2 cellular contexts compared by ENCODE assay signal in genomic region chr16:57972285-57972684, GRCh38.
TF ChIP-seq lines count a peak whose summit lies in the region.

No MANE protein-coding gene starts in this region.

TF ChIP-seq in SK-N-SH treated with all-trans-retinoic acid at 6 μM for 48 hours, 23 proteins besides CTCF, POLR2A, EP300 and RAD21 (continued from another document):
- TF ChIP-seq TSHZ2 (CRISPR knock-in tag; IDR thresholded peaks at IDR 0.05) (no peak), PPARA (CRISPR knock-in tag; IDR thresholded peaks at IDR 0.05; ENCODE audit: borderline replicate concordance) (no peak), ZNF70 (CRISPR knock-in tag; IDR thresholded peaks at IDR 0.05) (peak; percentile 81)

TF ChIP-seq in SK-N-SH, 30 proteins besides CTCF, POLR2A, EP300 and RAD21 (continued from another document):
- TF ChIP-seq NFIC (IDR thresholded peaks at IDR 0.05; ENCODE audit: borderline replicate concordance) (no peak), NRF1 (IDR thresholded peaks at IDR 0.05; ENCODE audit: low read depth, low read length) (no peak), FOXJ3 (CRISPR knock-in tag; IDR thresholded peaks at IDR 0.05) (no peak), GABPA (IDR thresholded peaks at IDR 0.05; ENCODE audit: low read depth) (no peak)
